ENCODE assay signal across 1 cellular context in the genomic region with DNA sequence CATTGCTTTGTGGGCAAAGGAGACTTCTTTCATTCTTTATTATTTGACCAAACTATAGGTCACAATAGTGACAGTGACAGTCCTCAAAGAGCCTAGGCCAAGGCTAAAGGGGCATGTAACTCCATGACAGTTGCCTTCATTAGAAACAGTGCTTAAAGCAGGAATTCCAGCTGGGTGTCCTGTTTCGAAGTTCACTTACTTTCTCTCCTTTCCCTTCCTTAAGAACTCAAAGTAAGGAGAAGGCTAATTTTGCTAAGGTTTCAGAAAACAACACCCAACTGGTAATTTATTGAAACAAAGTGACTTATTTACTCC.
TF ChIP-seq lines count a peak whose summit lies in the region.

No MANE protein-coding gene starts in this region.

TF ChIP-seq in GM23338, 12 proteins besides CTCF, POLR2A, EP300 and RAD21 (continued from another document):
- TF ChIP-seq, protein P1, sequence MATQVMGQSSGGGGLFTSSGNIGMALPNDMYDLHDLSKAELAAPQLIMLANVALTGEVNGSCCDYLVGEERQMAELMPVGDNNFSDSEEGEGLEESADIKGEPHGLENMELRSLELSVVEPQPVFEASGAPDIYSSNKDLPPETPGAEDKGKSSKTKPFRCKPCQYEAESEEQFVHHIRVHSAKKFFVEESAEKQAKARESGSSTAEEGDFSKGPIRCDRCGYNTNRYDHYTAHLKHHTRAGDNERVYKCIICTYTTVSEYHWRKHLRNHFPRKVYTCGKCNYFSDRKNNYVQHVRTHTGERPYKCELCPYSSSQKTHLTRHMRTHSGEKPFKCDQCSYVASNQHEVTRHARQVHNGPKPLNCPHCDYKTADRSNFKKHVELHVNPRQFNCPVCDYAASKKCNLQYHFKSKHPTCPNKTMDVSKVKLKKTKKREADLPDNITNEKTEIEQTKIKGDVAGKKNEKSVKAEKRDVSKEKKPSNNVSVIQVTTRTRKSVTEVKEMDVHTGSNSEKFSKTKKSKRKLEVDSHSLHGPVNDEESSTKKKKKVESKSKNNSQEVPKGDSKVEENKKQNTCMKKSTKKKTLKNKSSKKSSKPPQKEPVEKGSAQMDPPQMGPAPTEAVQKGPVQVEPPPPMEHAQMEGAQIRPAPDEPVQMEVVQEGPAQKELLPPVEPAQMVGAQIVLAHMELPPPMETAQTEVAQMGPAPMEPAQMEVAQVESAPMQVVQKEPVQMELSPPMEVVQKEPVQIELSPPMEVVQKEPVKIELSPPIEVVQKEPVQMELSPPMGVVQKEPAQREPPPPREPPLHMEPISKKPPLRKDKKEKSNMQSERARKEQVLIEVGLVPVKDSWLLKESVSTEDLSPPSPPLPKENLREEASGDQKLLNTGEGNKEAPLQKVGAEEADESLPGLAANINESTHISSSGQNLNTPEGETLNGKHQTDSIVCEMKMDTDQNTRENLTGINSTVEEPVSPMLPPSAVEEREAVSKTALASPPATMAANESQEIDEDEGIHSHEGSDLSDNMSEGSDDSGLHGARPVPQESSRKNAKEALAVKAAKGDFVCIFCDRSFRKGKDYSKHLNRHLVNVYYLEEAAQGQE (IDR thresholded peaks at IDR 0.05; ENCODE audit: unreplicated experiment), result no peak
- TF ChIP-seq NANOG (IDR thresholded peaks at IDR 0.05; ENCODE audit: borderline replicate concordance) (no peak), JUNB (IDR thresholded peaks at IDR 0.05; ENCODE audit: unreplicated experiment) (no peak), ZNF114 (CRISPR knock-in tag; IDR thresholded peaks at IDR 0.05) (no peak), STAT1 (IDR thresholded peaks at IDR 0.05; ENCODE audit: unreplicated experiment) (no peak)
- TF ChIP-seq, protein P2, sequence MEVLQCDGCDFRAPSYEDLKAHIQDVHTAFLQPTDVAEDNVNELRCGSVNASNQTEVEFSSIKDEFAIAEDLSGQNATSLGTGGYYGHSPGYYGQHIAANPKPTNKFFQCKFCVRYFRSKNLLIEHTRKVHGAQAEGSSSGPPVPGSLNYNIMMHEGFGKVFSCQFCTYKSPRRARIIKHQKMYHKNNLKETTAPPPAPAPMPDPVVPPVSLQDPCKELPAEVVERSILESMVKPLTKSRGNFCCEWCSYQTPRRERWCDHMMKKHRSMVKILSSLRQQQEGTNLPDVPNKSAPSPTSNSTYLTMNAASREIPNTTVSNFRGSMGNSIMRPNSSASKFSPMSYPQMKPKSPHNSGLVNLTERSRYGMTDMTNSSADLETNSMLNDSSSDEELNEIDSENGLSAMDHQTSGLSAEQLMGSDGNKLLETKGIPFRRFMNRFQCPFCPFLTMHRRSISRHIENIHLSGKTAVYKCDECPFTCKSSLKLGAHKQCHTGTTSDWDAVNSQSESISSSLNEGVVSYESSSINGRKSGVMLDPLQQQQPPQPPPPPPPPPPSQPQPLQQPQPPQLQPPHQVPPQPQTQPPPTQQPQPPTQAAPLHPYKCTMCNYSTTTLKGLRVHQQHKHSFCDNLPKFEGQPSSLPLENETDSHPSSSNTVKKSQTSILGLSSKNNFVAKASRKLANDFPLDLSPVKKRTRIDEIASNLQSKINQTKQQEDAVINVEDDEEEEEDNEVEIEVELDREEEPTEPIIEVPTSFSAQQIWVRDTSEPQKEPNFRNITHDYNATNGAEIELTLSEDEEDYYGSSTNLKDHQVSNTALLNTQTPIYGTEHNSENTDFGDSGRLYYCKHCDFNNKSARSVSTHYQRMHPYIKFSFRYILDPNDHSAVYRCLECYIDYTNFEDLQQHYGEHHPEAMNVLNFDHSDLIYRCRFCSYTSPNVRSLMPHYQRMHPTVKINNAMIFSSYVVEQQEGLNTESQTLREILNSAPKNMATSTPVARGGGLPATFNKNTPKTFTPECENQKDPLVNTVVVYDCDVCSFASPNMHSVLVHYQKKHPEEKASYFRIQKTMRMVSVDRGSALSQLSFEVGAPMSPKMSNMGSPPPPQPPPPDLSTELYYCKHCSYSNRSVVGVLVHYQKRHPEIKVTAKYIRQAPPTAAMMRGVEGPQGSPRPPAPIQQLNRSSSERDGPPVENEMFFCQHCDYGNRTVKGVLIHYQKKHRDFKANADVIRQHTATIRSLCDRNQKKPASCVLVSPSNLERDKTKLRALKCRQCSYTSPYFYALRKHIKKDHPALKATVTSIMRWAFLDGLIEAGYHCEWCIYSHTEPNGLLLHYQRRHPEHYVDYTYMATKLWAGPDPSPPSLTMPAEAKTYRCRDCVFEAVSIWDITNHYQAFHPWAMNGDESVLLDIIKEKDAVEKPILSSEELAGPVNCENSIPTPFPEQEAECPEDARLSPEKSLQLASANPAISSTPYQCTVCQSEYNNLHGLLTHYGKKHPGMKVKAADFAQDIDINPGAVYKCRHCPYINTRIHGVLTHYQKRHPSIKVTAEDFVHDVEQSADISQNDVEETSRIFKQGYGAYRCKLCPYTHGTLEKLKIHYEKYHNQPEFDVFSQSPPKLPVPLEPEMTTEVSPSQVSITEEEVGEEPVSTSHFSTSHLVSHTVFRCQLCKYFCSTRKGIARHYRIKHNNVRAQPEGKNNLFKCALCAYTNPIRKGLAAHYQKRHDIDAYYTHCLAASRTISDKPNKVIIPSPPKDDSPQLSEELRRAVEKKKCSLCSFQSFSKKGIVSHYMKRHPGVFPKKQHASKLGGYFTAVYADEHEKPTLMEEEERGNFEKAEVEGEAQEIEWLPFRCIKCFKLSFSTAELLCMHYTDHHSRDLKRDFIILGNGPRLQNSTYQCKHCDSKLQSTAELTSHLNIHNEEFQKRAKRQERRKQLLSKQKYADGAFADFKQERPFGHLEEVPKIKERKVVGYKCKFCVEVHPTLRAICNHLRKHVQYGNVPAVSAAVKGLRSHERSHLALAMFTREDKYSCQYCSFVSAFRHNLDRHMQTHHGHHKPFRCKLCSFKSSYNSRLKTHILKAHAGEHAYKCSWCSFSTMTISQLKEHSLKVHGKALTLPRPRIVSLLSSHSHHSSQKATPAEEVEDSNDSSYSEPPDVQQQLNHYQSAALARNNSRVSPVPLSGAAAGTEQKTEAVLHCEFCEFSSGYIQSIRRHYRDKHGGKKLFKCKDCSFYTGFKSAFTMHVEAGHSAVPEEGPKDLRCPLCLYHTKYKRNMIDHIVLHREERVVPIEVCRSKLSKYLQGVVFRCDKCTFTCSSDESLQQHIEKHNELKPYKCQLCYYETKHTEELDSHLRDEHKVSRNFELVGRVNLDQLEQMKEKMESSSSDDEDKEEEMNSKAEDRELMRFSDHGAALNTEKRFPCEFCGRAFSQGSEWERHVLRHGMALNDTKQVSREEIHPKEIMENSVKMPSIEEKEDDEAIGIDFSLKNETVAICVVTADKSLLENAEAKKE (CRISPR knock-in tag; IDR thresholded peaks at IDR 0.05), result no peak
- TF ChIP-seq, protein P3, sequence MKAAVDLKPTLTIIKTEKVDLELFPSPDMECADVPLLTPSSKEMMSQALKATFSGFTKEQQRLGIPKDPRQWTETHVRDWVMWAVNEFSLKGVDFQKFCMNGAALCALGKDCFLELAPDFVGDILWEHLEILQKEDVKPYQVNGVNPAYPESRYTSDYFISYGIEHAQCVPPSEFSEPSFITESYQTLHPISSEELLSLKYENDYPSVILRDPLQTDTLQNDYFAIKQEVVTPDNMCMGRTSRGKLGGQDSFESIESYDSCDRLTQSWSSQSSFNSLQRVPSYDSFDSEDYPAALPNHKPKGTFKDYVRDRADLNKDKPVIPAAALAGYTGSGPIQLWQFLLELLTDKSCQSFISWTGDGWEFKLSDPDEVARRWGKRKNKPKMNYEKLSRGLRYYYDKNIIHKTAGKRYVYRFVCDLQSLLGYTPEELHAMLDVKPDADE (IDR thresholded peaks at IDR 0.05), result no peak
